Comparison of ENCODE assay signal across 14 cellular contexts in genomic region chr20:1332749-1333300, GRCh38. TPM values are rescaled to one million over a fixed set of nuclear protein-coding genes. Genes with fewer than 3 reads are reported as not detected.
DNase-seq lines count a peak whose midpoint lies in the region; ATAC-seq and TF ChIP-seq lines count a peak whose summit lies in the region.
"Had no signal": no experiment of that assay in that cellular context is flagged by ENCODE, and none has a peak within 500 bp of the region (broad histone marks: within the 10 kb centered on the region; RNA-seq: fewer than 3 reads in every experiment).

No MANE protein-coding gene starts in this region.

- H3K27me3 Mint-ChIP-seq in mesothelial cell of epicardium (ENCODE audit: low read depth) = no peaks in the 10 kb centered on the region
- H3K27me3 Mint-ChIP-seq: CD4-positive, alpha-beta memory T cell; natural killer cell treated with Interleukin-12 subunit alpha and Interleukin-12 subunit beta and Interleukin-15 and Interleukin-18, amount 100 ng/mL, for 72 hours had no signal

- DNase-seq in activated CD8-positive, alpha-beta memory T cell treated with anti-CD3 and anti-CD28 coated beads for 24 hours = peak; percentile 47
- DNase-seq in activated CD8-positive, alpha-beta memory T cell treated with anti-CD3 and anti-CD28 coated beads, Interleukin-2, amount 50 U/mL, for 4 hours = no peak
- DNase-seq in RPMI7951 (ENCODE audit: low read depth) (peak; percentile 57), epithelial cell of prostate (ENCODE audit: low read depth, low spot score) (no peak), NCI-H345 (lab: John Stamatoyannopoulos, UW) (no peak), midbrain (lab: John Stamatoyannopoulos, UW) (no peak), mesothelial cell of epicardium (ENCODE audit: low spot score in 2 of 2, unreplicated experiment in 2 of 2) (no peak)
- peak; percentile 1 to 38 for DNase-seq in stimulated activated effector memory CD8-positive, alpha-beta T cell treated with anti-CD3 and anti-CD28 coated beads, Interleukin-12 subunit alpha, Interleukin-12 subunit beta, amount 100 ng/mL, for 72 hours (ENCODE audit: low spot score in 2 of 2)
- DNase-seq: activated CD4-positive, alpha-beta T cell treated with anti-CD3 and anti-CD28 coated beads, Interleukin-2, amount 50 U/mL, for 1 hour; CD4-positive, alpha-beta memory T cell; NCI-H1436 treated with DMSO at 0.1 percent for 48 hours; T1000 had no signal

- peak; percentile 15 for ATAC-seq in stimulated activated effector memory CD8-positive, alpha-beta T cell treated with anti-CD3 and anti-CD28 coated beads, Interleukin-12 subunit alpha, Interleukin-12 subunit beta, amount 100 ng/mL, for 72 hours
- ATAC-seq: natural killer cell treated with Interleukin-12 subunit alpha and Interleukin-12 subunit beta and Interleukin-15 and Interleukin-18, amount 100 ng/mL, for 72 hours had no signal

- H3K27ac ChIP-seq in epithelial cell of prostate = peak overlapping the region; percentile 97
- H3K27ac ChIP-seq: suprapubic skin had no signal

- no peak for TF ChIP-seq CTCF in mesothelial cell of epicardium (IDR thresholded peaks at IDR 0.05; ENCODE audit: unreplicated experiment)

- H3K36me3 Mint-ChIP-seq in stimulated activated effector memory CD8-positive, alpha-beta T cell treated with anti-CD3 and anti-CD28 coated beads, Interleukin-12 subunit alpha, Interleukin-12 subunit beta, amount 100 ng/mL, for 72 hours = peaks cover 22% of the 10 kb centered on the region
- peaks cover 9% of the 10 kb centered on the region for H3K36me3 Mint-ChIP-seq in mesothelial cell of epicardium
- H3K36me3 Mint-ChIP-seq: natural killer cell treated with Interleukin-12 subunit alpha and Interleukin-12 subunit beta and Interleukin-15 and Interleukin-18, amount 100 ng/mL, for 72 hours had no signal

- no peak overlapping the region for H3K27ac Mint-ChIP-seq in stimulated activated effector memory CD8-positive, alpha-beta T cell treated with anti-CD3 and anti-CD28 coated beads, Interleukin-12 subunit alpha, Interleukin-12 subunit beta, amount 100 ng/mL, for 72 hours
- no peak overlapping the region for H3K27ac Mint-ChIP-seq in mesothelial cell of epicardium

- H3K9me3 Mint-ChIP-seq in stimulated activated effector memory CD8-positive, alpha-beta T cell treated with anti-CD3 and anti-CD28 coated beads, Interleukin-12 subunit alpha, Interleukin-12 subunit beta, amount 100 ng/mL, for 72 hours = no peaks in the 10 kb centered on the region
- H3K9me3 Mint-ChIP-seq in mesothelial cell of epicardium = no peaks in the 10 kb centered on the region
- H3K9me3 Mint-ChIP-seq: CD4-positive, alpha-beta memory T cell; natural killer cell treated with Interleukin-12 subunit alpha and Interleukin-12 subunit beta and Interleukin-15 and Interleukin-18, amount 100 ng/mL, for 72 hours had no signal

- H3K4me1 Mint-ChIP-seq in stimulated activated effector memory CD8-positive, alpha-beta T cell treated with anti-CD3 and anti-CD28 coated beads, Interleukin-12 subunit alpha, Interleukin-12 subunit beta, amount 100 ng/mL, for 72 hours = peaks cover 58% of the 10 kb centered on the region
- H3K4me1 Mint-ChIP-seq in mesothelial cell of epicardium = peaks cover 3% of the 10 kb centered on the region

- no peak overlapping the region for H3K4me3 Mint-ChIP-seq in stimulated activated effector memory CD8-positive, alpha-beta T cell treated with anti-CD3 and anti-CD28 coated beads, Interleukin-12 subunit alpha, Interleukin-12 subunit beta, amount 100 ng/mL, for 72 hours
- no peak overlapping the region for H3K4me3 Mint-ChIP-seq in mesothelial cell of epicardium
- H3K4me3 Mint-ChIP-seq: CD4-positive, alpha-beta memory T cell; natural killer cell treated with Interleukin-12 subunit alpha and Interleukin-12 subunit beta and Interleukin-15 and Interleukin-18, amount 100 ng/mL, for 72 hours had no signal

RNA-seq across cellular contexts. Expression of gene SDCBP2, which starts 3.9 kb away (rescaled TPM):
- 4.8 and 6.4 TPM in 2 replicates for total RNA-seq in RPMI7951 (2014; rRNA removed; shearing (Covaris generic))
- total RNA-seq in mesothelial cell of epicardium = 1.8 to 3.4 TPM (median 2.9 TPM) in 3 replicates

Comparison
In these comparisons a context has a peak if more than half of its experiments do, and no peak if none do; other contexts are left out.
1. DNase-seq: peak in activated CD8-positive, alpha-beta memory T cell treated with anti-CD3 and anti-CD28 coated beads for 24 hours (single experiment), RPMI7951 (single experiment) and stimulated activated effector memory CD8-positive, alpha-beta T cell treated with anti-CD3 and anti-CD28 coated beads, Interleukin-12 subunit alpha, Interleukin-12 subunit beta, amount 100 ng/mL, for 72 hours (2 of 2); none in activated CD8-positive, alpha-beta memory T cell treated with anti-CD3 and anti-CD28 coated beads, Interleukin-2, amount 50 U/mL, for 4 hours (single experiment), epithelial cell of prostate (single experiment), NCI-H345 (single experiment), midbrain (single experiment) and mesothelial cell of epicardium (0 of 2).